ENCODE assay signal across 1 cellular context in the genomic region with DNA sequence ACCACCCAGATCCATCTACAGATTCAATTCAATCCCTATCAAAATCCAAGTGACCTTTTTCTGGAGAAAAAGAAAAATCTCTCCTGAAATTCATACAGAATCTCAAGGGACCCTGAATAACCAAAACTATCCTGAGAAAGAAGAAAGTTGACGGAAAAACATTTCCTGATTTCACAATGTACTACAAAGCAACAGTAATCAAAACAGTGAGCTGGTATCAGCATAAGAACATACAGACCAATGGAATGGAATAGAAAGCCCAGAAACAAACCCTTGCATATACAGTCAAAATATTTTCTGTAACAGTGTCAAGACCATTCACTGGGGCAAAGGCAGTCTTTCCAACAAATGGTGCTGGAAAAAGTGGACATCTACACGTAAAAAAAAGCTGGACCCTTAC.
TF ChIP-seq lines count a peak whose summit lies in the region.

No MANE protein-coding gene starts in this region.

TF ChIP-seq in GM12878, 131 proteins besides CTCF, POLR2A, EP300 and RAD21 (continued from another document):
- TF ChIP-seq, protein P1, sequence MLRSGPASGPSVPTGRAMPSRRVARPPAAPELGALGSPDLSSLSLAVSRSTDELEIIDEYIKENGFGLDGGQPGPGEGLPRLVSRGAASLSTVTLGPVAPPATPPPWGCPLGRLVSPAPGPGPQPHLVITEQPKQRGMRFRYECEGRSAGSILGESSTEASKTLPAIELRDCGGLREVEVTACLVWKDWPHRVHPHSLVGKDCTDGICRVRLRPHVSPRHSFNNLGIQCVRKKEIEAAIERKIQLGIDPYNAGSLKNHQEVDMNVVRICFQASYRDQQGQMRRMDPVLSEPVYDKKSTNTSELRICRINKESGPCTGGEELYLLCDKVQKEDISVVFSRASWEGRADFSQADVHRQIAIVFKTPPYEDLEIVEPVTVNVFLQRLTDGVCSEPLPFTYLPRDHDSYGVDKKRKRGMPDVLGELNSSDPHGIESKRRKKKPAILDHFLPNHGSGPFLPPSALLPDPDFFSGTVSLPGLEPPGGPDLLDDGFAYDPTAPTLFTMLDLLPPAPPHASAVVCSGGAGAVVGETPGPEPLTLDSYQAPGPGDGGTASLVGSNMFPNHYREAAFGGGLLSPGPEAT (IDR thresholded peaks at IDR 0.05; ENCODE audit: low read depth), result no peak
- TF ChIP-seq IRF4 (IDR thresholded peaks at IDR 0.05; ENCODE audit: low read depth, low read length) (no peak), JUND (IDR thresholded peaks at IDR 0.05; ENCODE audit: low read depth, low read length) (no peak), FOS (IDR thresholded peaks at IDR 0.05; ENCODE audit: borderline replicate concordance, extremely low read depth, insufficient read length) (no peak), SUZ12 (IDR thresholded peaks at IDR 0.05; ENCODE audit: unreplicated experiment) (no peak), ZNF24 (IDR thresholded peaks at IDR 0.05) (no peak), MTA2 (IDR thresholded peaks at IDR 0.05; ENCODE audit: low read depth) (no peak)
- TF ChIP-seq, protein P2, sequence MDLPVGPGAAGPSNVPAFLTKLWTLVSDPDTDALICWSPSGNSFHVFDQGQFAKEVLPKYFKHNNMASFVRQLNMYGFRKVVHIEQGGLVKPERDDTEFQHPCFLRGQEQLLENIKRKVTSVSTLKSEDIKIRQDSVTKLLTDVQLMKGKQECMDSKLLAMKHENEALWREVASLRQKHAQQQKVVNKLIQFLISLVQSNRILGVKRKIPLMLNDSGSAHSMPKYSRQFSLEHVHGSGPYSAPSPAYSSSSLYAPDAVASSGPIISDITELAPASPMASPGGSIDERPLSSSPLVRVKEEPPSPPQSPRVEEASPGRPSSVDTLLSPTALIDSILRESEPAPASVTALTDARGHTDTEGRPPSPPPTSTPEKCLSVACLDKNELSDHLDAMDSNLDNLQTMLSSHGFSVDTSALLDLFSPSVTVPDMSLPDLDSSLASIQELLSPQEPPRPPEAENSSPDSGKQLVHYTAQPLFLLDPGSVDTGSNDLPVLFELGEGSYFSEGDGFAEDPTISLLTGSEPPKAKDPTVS (IDR thresholded peaks at IDR 0.05; ENCODE audit: low read depth, low read length), result no peak
- TF ChIP-seq, protein P3, sequence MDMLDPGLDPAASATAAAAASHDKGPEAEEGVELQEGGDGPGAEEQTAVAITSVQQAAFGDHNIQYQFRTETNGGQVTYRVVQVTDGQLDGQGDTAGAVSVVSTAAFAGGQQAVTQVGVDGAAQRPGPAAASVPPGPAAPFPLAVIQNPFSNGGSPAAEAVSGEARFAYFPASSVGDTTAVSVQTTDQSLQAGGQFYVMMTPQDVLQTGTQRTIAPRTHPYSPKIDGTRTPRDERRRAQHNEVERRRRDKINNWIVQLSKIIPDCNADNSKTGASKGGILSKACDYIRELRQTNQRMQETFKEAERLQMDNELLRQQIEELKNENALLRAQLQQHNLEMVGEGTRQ (IDR thresholded peaks at IDR 0.05; ENCODE audit: borderline replicate concordance, low read depth, low read length), result no peak
